13 cellular contexts compared by ENCODE assay signal in the genomic region with DNA sequence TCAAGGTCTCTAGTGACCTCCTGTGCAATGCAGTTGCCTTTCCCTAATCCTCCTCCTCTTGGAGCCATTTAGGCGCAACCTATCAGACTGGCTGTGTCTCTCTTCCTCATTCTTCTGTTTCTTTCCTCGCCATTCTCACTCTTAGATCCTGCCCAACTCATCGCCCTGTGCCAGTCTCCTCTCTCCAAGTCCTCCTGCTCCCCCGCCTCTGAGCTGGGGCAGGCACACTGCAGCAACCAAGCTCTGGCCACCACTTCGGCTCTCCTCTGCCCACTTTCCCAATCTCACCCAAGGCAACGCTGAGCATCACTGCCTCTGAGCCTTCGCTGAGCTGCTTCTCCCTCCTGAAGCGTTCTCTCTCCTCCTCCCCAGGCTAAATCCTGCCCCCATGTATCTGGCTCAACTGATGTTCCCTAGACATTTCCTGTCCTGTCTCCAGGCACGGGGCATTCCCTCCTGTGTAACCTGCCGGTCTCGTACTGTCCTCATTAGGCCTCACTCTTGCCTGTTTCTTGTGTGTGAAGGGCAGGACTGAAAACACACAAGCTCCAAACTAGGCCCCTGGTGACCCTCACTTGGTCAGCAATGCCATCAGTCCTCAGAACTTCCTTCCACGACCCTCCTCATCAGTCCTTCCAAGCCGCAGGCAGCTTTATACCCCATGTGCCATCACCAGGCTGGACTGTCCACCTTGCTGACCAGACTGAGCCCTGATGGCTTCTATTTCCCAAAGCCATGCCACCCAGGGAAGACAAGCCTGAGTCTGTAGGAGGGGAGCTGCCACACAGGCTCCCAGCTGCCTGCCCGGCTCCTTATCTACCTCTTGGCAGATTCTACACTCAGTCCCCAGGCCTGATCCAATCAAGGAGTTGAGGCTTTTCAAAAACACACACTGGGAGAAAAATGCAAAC.
DNase-seq lines count a peak whose midpoint lies in the region; ATAC-seq, FAIRE-seq and TF ChIP-seq lines count a peak whose summit lies in the region.
"Had no signal": no experiment of that assay in that cellular context is flagged by ENCODE, and none has a peak within 500 bp of the region (broad histone marks: within the 10 kb centered on the region; RNA-seq: fewer than 3 reads in every experiment).

No MANE protein-coding gene starts in this region.

- TF ChIP-seq POLR2A in sigmoid colon (IDR thresholded peaks at IDR 0.05): no peak

- no peak overlapping the region for H3K27ac ChIP-seq in BLaER1 treated with 17β-estradiol and CSF1 and Interleukin-3, amounts not matched to agents 10 nM and 100 nM
- H3K27ac ChIP-seq in sigmoid colon: no peak overlapping the region
- H3K27ac ChIP-seq: Peyer's patch had no signal

- intact Hi-C loops in sigmoid colon (cut with DNase I): no loop called here

- no peak for TF ChIP-seq CTCF in D721Med (IDR thresholded peaks at IDR 0.05; ENCODE audit: insufficient read depth, missing control alignments)
- no peak for TF ChIP-seq CTCF in sigmoid colon (IDR thresholded peaks at IDR 0.05)

- POLR2A ChIA-PET in HEK293T (lab: Yijun Ruan, JAX): no interaction called here

- no peak for TF ChIP-seq EP300 in sigmoid colon (IDR thresholded peaks at IDR 0.05)

- H4K20me1 ChIP-seq in BLaER1 treated with 17β-estradiol and CSF1 and Interleukin-3, amounts not matched to agents 10 nM and 100 nM: peaks cover 0 to 46% (median 5%) of the 10 kb centered on the region in 11 experiments; a peak in 9 of 22 replicates

- H3K9ac ChIP-seq in BLaER1 treated with 17β-estradiol and CSF1 and Interleukin-3, amounts not matched to agents 10 nM and 100 nM: no peak overlapping the region

- peak overlapping the region in 8 of 11 experiments; percentile 19 to 72 (median 51); a peak in 12 of 22 replicates for H3K4me2 ChIP-seq in BLaER1 treated with 17β-estradiol and CSF1 and Interleukin-3, amounts not matched to agents 10 nM and 100 nM

- H3K36me3 ChIP-seq in BLaER1 treated with 17β-estradiol and CSF1 and Interleukin-3, amounts not matched to agents 10 nM and 100 nM: no peaks in the 10 kb centered on the region
- peaks cover 30 to 97% (median 63%) of the 10 kb centered on the region in 4 donors for H3K36me3 ChIP-seq in sigmoid colon
- H3K36me3 ChIP-seq: MG63, Peyer's patch had no signal

- ATAC-seq in HG02763 (IDR thresholded peaks at IDR 0.05; ENCODE audit: unreplicated experiment): no peak

- CTCF ChIA-PET in HEK293T (lab: Yijun Ruan, JAX): no interaction called here

- no peaks in the 10 kb centered on the region for H3K9me3 ChIP-seq in BLaER1 treated with 17β-estradiol and CSF1 and Interleukin-3, amounts not matched to agents 10 nM and 100 nM (replicated peaks in 1 of 11)
- no peaks in the 10 kb centered on the region for H3K9me3 ChIP-seq in sigmoid colon
- H3K9me3 ChIP-seq: MG63, Peyer's patch had no signal

- peaks cover 0 to 39% (median 16%) of the 10 kb centered on the region in 10 experiments; a peak in 13 of 20 replicates for H3K4me1 ChIP-seq in BLaER1 treated with 17β-estradiol and CSF1 and Interleukin-3, amounts not matched to agents 10 nM and 100 nM
- H3K4me1 ChIP-seq in sigmoid colon: no peaks in the 10 kb centered on the region
- H3K4me1 ChIP-seq: Peyer's patch had no signal

- WGBS in sigmoid colon, 2 donors: 90 to 93% methylated on average over 14 of the region's 14 CpGs

- no peak for FAIRE-seq in D721Med (lab: Jason Lieb, UNC)
- FAIRE-seq: HepG2 had no signal

- H3K27me3 ChIP-seq in BLaER1 treated with 17β-estradiol and CSF1 and Interleukin-3, amounts not matched to agents 10 nM and 100 nM: no peaks in the 10 kb centered on the region
- no peaks in the 10 kb centered on the region for H3K27me3 ChIP-seq in sigmoid colon
- H3K27me3 ChIP-seq: MG63, Peyer's patch had no signal

- H3K4me3 ChIP-seq in BLaER1 treated with 17β-estradiol and CSF1 and Interleukin-3, amounts not matched to agents 10 nM and 100 nM: no peak overlapping the region
- H3K4me3 ChIP-seq in sigmoid colon: no peak overlapping the region
- H3K4me3 ChIP-seq: MG63, Peyer's patch had no signal

- DNase-seq in D721Med (ENCODE audit: insufficient read length, low spot score) (peak; percentile 6), ecto neural progenitor cell (ENCODE audit: low spot score) (peak; percentile 22), sigmoid colon (peak; percentile 45), HEK293T (ENCODE audit: extremely low spot score) (no peak), NCI-H187 treated with DMSO at 0.1 percent for 48 hours (lab: John Stamatoyannopoulos, UW) (no peak)
- DNase-seq: MG63, NCI-H1092 treated with DMSO at 0.1 percent for 48 hours, NCI-H748 treated with DMSO at 0.1 percent for 48 hours, Peyer's patch, Right ventricle myocardium superior had no signal

TF ChIP-seq in HEK293T, 16 proteins besides CTCF, POLR2A, EP300 and RAD21:
- TF ChIP-seq ELF4 (IDR thresholded peaks at IDR 0.05): no peak

Comparison
In these comparisons a context has a peak if more than half of its experiments do, and no peak if none do; other contexts are left out.
1. DNase-seq: peak in D721Med (single experiment), ecto neural progenitor cell (single experiment) and sigmoid colon (single experiment); none in HEK293T (single experiment) and NCI-H187 treated with DMSO at 0.1 percent for 48 hours (single experiment).